15 cellular contexts compared by ENCODE assay signal in genomic region chr5:50867140-50867539, GRCh38.
A peak's percentile ranks its signal among the peaks of the same experiment; 100 is the strongest.
DNase-seq lines count a peak whose midpoint lies in the region; FAIRE-seq and TF ChIP-seq lines count a peak whose summit lies in the region.
"Had no signal": no experiment of that assay in that cellular context is flagged by ENCODE, and none has a peak within 500 bp of the region (broad histone marks: within the 10 kb centered on the region; RNA-seq: fewer than 3 reads in every experiment).

No MANE protein-coding gene starts in this region.

- 24 to 54% methylated on average over 2 to 3 of the region's 3 CpGs for WGBS in ectodermal cell, 2 experiments

- H3K27me3 ChIP-seq in ectodermal cell (ENCODE audit: control insufficient read depth, insufficient read depth, low read length, poor library complexity, severe bottlenecking) (no peaks in the 10 kb centered on the region), osteoblast (ENCODE audit: insufficient read depth, low read length) (no peaks in the 10 kb centered on the region)
- H3K27me3 ChIP-seq: BLaER1 treated with 17β-estradiol and CSF1 and Interleukin-3, amounts not matched to agents 10 nM and 100 nM had no signal

- peak; percentile 17 for DNase-seq in NCI-H2107 treated with DMSO at 0.1 percent for 48 hours (lab: John Stamatoyannopoulos, UW; ENCODE audit: unreplicated experiment)
- DNase-seq in NCI-H2107 (lab: John Stamatoyannopoulos, UW) = no peak
- peak; percentile 1 for DNase-seq in kidney tubule cell (ENCODE audit: low spot score)
- peak; percentile 4 for DNase-seq in retina
- no peak for DNase-seq in HTR-8/SVneo (ENCODE audit: insufficient read length, low spot score)
- DNase-seq in osteoblast (ENCODE audit: insufficient read length, low spot score, missing footprints) = no peak
- no peak for DNase-seq in NCI-H146 treated with DMSO at 0.1 percent for 48 hours (lab: John Stamatoyannopoulos, UW; ENCODE audit: unreplicated experiment)
- DNase-seq: CD4-positive, CD25-positive, alpha-beta regulatory T cell; DMS53; GF-D8 had no signal

- H3K27ac ChIP-seq in ectodermal cell (ENCODE audit: insufficient read depth, low read depth, low read length, poor library complexity, severe bottlenecking) (peak overlapping the region; percentile 53), osteoblast (ENCODE audit: low read depth, low read length) (no peak overlapping the region)
- H3K27ac ChIP-seq: 22Rv1; BLaER1 treated with 17β-estradiol and CSF1 and Interleukin-3, amounts not matched to agents 10 nM and 100 nM had no signal

- H3K9me3 ChIP-seq in ectodermal cell (ENCODE audit: control insufficient read depth, low read length) = no peaks in the 10 kb centered on the region
- no peaks in the 10 kb centered on the region for H3K9me3 ChIP-seq in osteoblast (ENCODE audit: low read depth, low read length)
- H3K9me3 ChIP-seq: BLaER1 treated with 17β-estradiol and CSF1 and Interleukin-3, amounts not matched to agents 10 nM and 100 nM had no signal

- no peaks in the 10 kb centered on the region for H3K79me2 ChIP-seq in osteoblast (ENCODE audit: insufficient read depth, low read length)

- H2AFZ ChIP-seq in osteoblast (ENCODE audit: low read length) = no peak overlapping the region

- H3K4me2 ChIP-seq in osteoblast (ENCODE audit: insufficient read depth, low read length) = no peak overlapping the region

- no peak for TF ChIP-seq CTCF in osteoblast (IDR thresholded peaks at IDR 0.05; ENCODE audit: extremely low read depth, low read depth, low read length)

- no peak for FAIRE-seq in HTR-8/SVneo (lab: Jason Lieb, UNC)
- FAIRE-seq: GM19239, H1 had no signal

- peaks cover 25% of the 10 kb centered on the region for H3K4me1 ChIP-seq in ectodermal cell (ENCODE audit: control insufficient read depth, insufficient read depth, low read length)
- no peaks in the 10 kb centered on the region for H3K4me1 ChIP-seq in osteoblast (ENCODE audit: insufficient read depth, low read length)

- H3K4me3 ChIP-seq in ectodermal cell (ENCODE audit: insufficient read depth, low read depth, low read length) = no peak overlapping the region
- no peak overlapping the region for H3K4me3 ChIP-seq in osteoblast (ENCODE audit: insufficient read depth, low read length)
- H3K4me3 ChIP-seq: BLaER1 treated with 17β-estradiol and CSF1 and Interleukin-3, amounts not matched to agents 10 nM and 100 nM had no signal

- no peaks in the 10 kb centered on the region for H3K36me3 ChIP-seq in ectodermal cell (ENCODE audit: control insufficient read depth, insufficient read depth, low read length)
- H3K36me3 ChIP-seq in osteoblast (ENCODE audit: insufficient read depth, low read length) = no peaks in the 10 kb centered on the region
- H3K36me3 ChIP-seq: BLaER1 treated with 17β-estradiol and CSF1 and Interleukin-3, amounts not matched to agents 10 nM and 100 nM had no signal

- no peaks in the 10 kb centered on the region for H4K20me1 ChIP-seq in osteoblast (ENCODE audit: insufficient read depth, low read length)
- H4K20me1 ChIP-seq: BLaER1 treated with 17β-estradiol and CSF1 and Interleukin-3, amounts not matched to agents 10 nM and 100 nM had no signal

Comparison
In these comparisons a context has a peak if more than half of its experiments do, and no peak if none do; other contexts are left out.
1. DNase-seq: peak in NCI-H2107 treated with DMSO at 0.1 percent for 48 hours (single experiment), kidney tubule cell (single experiment) and retina (single experiment); none in NCI-H2107 (single experiment), HTR-8/SVneo (single experiment), osteoblast (single experiment) and NCI-H146 treated with DMSO at 0.1 percent for 48 hours (single experiment).